ENCODE assay signal across 8 cellular contexts in the genomic region with DNA sequence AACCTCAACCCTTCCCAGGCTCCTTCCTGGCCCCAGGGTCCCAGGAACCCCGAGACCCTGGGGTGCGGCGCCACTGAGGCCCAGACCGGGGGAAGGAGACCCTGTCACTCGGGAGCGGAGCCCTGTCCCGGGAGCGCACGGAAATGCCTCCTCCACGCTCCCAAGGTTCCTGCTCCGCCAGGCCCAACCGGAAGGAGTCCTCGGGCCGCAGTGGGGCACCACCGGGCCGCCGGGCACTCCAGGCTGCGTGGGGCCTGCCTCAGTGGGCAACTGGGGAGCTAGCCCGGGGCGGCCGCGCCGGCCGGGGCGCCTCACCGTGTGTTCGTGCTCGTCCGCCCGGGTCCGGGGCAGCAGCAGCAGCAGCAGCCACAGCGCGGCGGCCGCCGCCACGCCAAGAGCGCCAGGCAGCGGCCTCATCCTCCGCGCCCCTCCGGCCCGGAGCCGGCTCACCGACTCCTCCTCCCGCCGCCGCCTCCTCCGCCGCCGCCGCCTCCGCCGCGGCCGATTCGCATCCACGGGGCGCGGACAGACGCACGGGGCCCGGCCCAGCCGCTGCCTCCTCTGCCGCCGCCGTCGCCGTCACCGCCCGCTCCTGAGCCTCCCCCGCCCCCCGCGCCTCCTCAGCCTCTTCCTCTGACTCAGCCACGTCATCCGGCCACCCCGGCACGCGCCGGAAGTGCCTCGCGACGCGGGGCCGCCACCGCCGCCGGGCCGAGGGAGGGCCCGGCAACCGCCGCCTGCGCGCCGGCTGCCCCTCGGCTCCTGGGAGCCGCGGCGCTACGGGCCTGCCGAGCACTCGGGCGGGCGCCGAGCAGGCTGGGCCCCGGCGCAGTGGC. TPM values are rescaled to one million over a fixed set of nuclear protein-coding genes. Genes with fewer than 3 reads are reported as not detected.
DNase-seq lines count a peak whose midpoint lies in the region; ATAC-seq, FAIRE-seq and TF ChIP-seq lines count a peak whose summit lies in the region.

A gene (minus strand): TSS at position 594 of the 836 bp plus-strand sequence. CDS start 177 bp downstream, at position 417.

- CTCF ChIA-PET in endothelial cell of umbilical vein (lab: Charles Lee), result interaction anchor here (0.6 to 1.5 kb wide), 6 partner anchors 20 to 631 kb away, joined by 3 to 7 read pairs (median 4); a partner anchor contains a TSS

- POLR2A ChIA-PET in endothelial cell of umbilical vein (lab: Charles Lee), result no interaction called here

- intact Hi-C loops in CD14-positive monocyte (cut with micrococcal nuclease) (loop anchor here in 1 of 2 donors (10.0 kb wide), 2 partner anchors 128 to 212 kb away; no protein-coding TSS in a partner anchor), endothelial cell of umbilical vein (cut with micrococcal nuclease) (loop anchor here (1.0 to 10.0 kb wide), 6 partner anchors 54 to 542 kb away; a partner anchor contains a TSS)

- H2AFZ ChIP-seq in endothelial cell of umbilical vein (ENCODE audit: low read depth, low read length), result peak within 1 kb of the TSS; percentile 74

- H3K9me3 Mint-ChIP-seq in CD14-positive monocyte, result peaks cover 0 to 3% (median 0%) of the 10 kb centered on the region in 7 donors

- H3K4me2 ChIP-seq in endothelial cell of umbilical vein (ENCODE audit: insufficient read depth, low read length), result peak within 1 kb of the TSS; percentile 98

- no peaks in the 10 kb centered on the region for H3K9me1 ChIP-seq in endothelial cell of umbilical vein (replicated peaks; ENCODE audit: control insufficient read depth, extremely low read depth, insufficient read depth, low read length)

- peak within 1 kb of the TSS; percentile 97 for H3K9ac ChIP-seq in endothelial cell of umbilical vein (replicated peaks; ENCODE audit: extremely low read depth, insufficient read depth, low read length)

- no peaks in the 10 kb centered on the region for H3K9me3 ChIP-seq in endothelial cell of umbilical vein (replicated peaks; ENCODE audit: control insufficient read depth, insufficient read depth, low read length)

- peak within 1 kb of the TSS; percentile 59 to 92 (median 61) for H3K4me3 ChIP-seq in endothelial cell of umbilical vein (replicated peaks in 1 of 3; ENCODE audit: insufficient read depth in 1 of 3, low read depth in 1 of 3, low read length in 3 of 3)

- H3K27ac ChIP-seq in endothelial cell of umbilical vein (ENCODE audit: insufficient read depth, low read depth, low read length), result peak within 1 kb of the TSS; percentile 98

- H4K20me1 ChIP-seq in endothelial cell of umbilical vein (replicated peaks; ENCODE audit: control insufficient read depth, extremely low read depth, insufficient read depth, low read length), result peaks cover 19% of the 10 kb centered on the region

- H3K36me3 ChIP-seq in endothelial cell of umbilical vein (ENCODE audit: control insufficient read depth in 2 of 2, extremely low read depth in 1 of 2, insufficient read depth in 2 of 2, low read length in 2 of 2), result no peaks in the 10 kb centered on the region

- H3K79me2 ChIP-seq in endothelial cell of umbilical vein (ENCODE audit: control insufficient read depth, insufficient read depth, low read length), result peaks cover 50% of the 10 kb centered on the region

- ATAC-seq in GM19328 (IDR thresholded peaks at IDR 0.05; ENCODE audit: unreplicated experiment) (peak; percentile 81), HG03521 (IDR thresholded peaks at IDR 0.05; ENCODE audit: unreplicated experiment) (peak; percentile 74)

- H3K27me3 ChIP-seq in endothelial cell of umbilical vein (ENCODE audit: control insufficient read depth in 2 of 2, insufficient read depth in 2 of 2, low read length in 2 of 2), result no peaks in the 10 kb centered on the region

- TF ChIP-seq CTCF in CD14-positive monocyte (IDR thresholded peaks at IDR 0.05) (no peak), endothelial cell of umbilical vein (IDR thresholded peaks at IDR 0.05; ENCODE audit: extremely low read depth in 1 of 2, insufficient read depth in 1 of 2, low read depth in 1 of 2, low read length in 2 of 2) (no peak)

- H3K27ac Mint-ChIP-seq in CD14-positive monocyte, result peak within 1 kb of the TSS; percentile 86 to 95 (median 90)

- H3K4me3 Mint-ChIP-seq in CD14-positive monocyte, result peak within 1 kb of the TSS; percentile 91 to 92

- H3K4me1 Mint-ChIP-seq in CD14-positive monocyte, result peaks cover 35% of the 10 kb centered on the region

- FAIRE-seq in endothelial cell of umbilical vein (lab: Jason Lieb, UNC), result peak; percentile 64

- dilution Hi-C loops in endothelial cell of umbilical vein (cut with MboI; ENCODE audit: extremely low pct_ligation_motif_present, low sequenced_read_pairs), result no loop called here

- BruUV-seq in endothelial cell of umbilical vein (replicated peaks; lab: Mats Ljungman, UMichigan), result no TSS peak

- peak; percentile 26 for TF ChIP-seq POLR2A in endothelial cell of umbilical vein (IDR thresholded peaks at IDR 0.05; ENCODE audit: low read depth, low read length)

- H3K27me3 Mint-ChIP-seq in CD14-positive monocyte (ENCODE audit: low read depth in 3 of 3), result peaks cover 0 to 2% (median 0%) of the 10 kb centered on the region in 3 donors

- peaks cover 53% of the 10 kb centered on the region for H3K4me1 ChIP-seq in endothelial cell of umbilical vein (ENCODE audit: control insufficient read depth, extremely low read depth, insufficient read depth, low read length)

- DNase-seq in CD14-positive monocyte (ENCODE audit: low spot score) (peak; percentile 94), NOMO-1 treated with dmso at 0.1 percent for 144 hours (lab: John Stamatoyannopoulos, UW; ENCODE audit: unreplicated experiment) (peak; percentile 73), endothelial cell of umbilical vein (ENCODE audit: low read depth, low spot score) (peak; percentile 84), midbrain (lab: John Stamatoyannopoulos, UW) (peak; percentile 85)
- DNase-seq in activated CD8-positive, alpha-beta memory T cell treated with anti-CD3 and anti-CD28 coated beads, Interleukin-2, amount 50 U/mL, for 24 hours (ENCODE audit: extremely low read depth), result peak; percentile 75
- DNase-seq in stimulated activated CD8-positive, alpha-beta memory T cell treated with anti-CD3 and anti-CD28 coated beads, Interleukin-2, amount 100 ng/mL, for 1 hour (ENCODE audit: low read depth in 2 of 2), result peak; percentile 89

- peaks cover 2% of the 10 kb centered on the region in 2 donors for H3K36me3 Mint-ChIP-seq in CD14-positive monocyte

TF ChIP-seq in endothelial cell of umbilical vein, 7 proteins besides CTCF, POLR2A, EP300 and RAD21:
- no peak for TF ChIP-seq JUN (IDR thresholded peaks at IDR 0.05; ENCODE audit: borderline replicate concordance, insufficient read depth, insufficient read length, low read depth)
- TF ChIP-seq, protein P1, sequence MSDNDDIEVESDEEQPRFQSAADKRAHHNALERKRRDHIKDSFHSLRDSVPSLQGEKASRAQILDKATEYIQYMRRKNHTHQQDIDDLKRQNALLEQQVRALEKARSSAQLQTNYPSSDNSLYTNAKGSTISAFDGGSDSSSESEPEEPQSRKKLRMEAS (IDR thresholded peaks at IDR 0.05; ENCODE audit: insufficient read depth, insufficient read length), result no peak
- TF ChIP-seq GATA2 (IDR thresholded peaks at IDR 0.05; ENCODE audit: insufficient read depth, insufficient read length, low read depth, low read length), result no peak
- no peak for TF ChIP-seq MYC (IDR thresholded peaks at IDR 0.05; ENCODE audit: low read depth, low read length)
- TF ChIP-seq FOS (IDR thresholded peaks at IDR 0.05; ENCODE audit: borderline replicate concordance, insufficient read depth, low read length), result peak; percentile 58
- no peak for TF ChIP-seq EZH2 (IDR thresholded peaks at IDR 0.05; ENCODE audit: borderline replicate concordance, low read depth, low read length, severe bottlenecking)
- TF ChIP-seq POLR2AphosphoS5 (IDR thresholded peaks at IDR 0.05; ENCODE audit: insufficient read depth, low read depth, low read length), result peak; percentile 89

RNA-seq across cellular contexts. Expression of the gene that starts here (rescaled TPM):
- polyA plus RNA-seq in CD14-positive monocyte (10 to 100 TPM; 59.9 to 67.1 TPM), endothelial cell of umbilical vein (88.6 and 133 TPM in 2 replicates)
- 142 and 144 TPM in 2 replicates for total RNA-seq in endothelial cell of umbilical vein
- polyA plus RNA-seq in endothelial cell of umbilical vein (2011; cell fraction: cytosol; rRNA removed), result 60.8 and 72.8 TPM in 2 replicates
- 43.7 and 70.9 TPM in 2 replicates for polyA plus RNA-seq in endothelial cell of umbilical vein (2011; cell fraction: nucleus; rRNA removed)
- 83.0 and 137 TPM in 2 replicates for polyA plus RNA-seq in endothelial cell of umbilical vein (2012)
- 91.4 and 108 TPM in 2 replicates for polyA minus RNA-seq in endothelial cell of umbilical vein
- 42.2 TPM for polyA minus RNA-seq in endothelial cell of umbilical vein (2011; cell fraction: cytosol; rRNA and poly(A)+ RNA removed)
- 85.2 and 115 TPM in 2 replicates for polyA minus RNA-seq in endothelial cell of umbilical vein (2011; cell fraction: nucleus; rRNA and poly(A)+ RNA removed)

Comparison
In these comparisons a context has a peak if more than half of its experiments do, and no peak if none do; other contexts are left out.
1. Peak in every context shown above with its lines: DNase-seq, ATAC-seq, H3K4me3 ChIP-seq and H3K27ac ChIP-seq.